Comparison of ENCODE assay signal across 8 cellular contexts in genomic region chr2:10048501-10049171, GRCh38. TPM values are rescaled to one million over a fixed set of nuclear protein-coding genes. Genes with fewer than 3 reads are reported as not detected.
DNase-seq lines count a peak whose midpoint lies in the region; ATAC-seq, FAIRE-seq and TF ChIP-seq lines count a peak whose summit lies in the region.

No MANE protein-coding gene starts in this region.

- H3K27me3 ChIP-seq in gastroesophageal sphincter: no peaks in the 10 kb centered on the region
- H3K27me3 ChIP-seq in sigmoid colon: no peaks in the 10 kb centered on the region

- peak overlapping the region in 3 of 4 donors; percentile 8 to 92 (median 52) for H3K27ac ChIP-seq in gastroesophageal sphincter
- peak overlapping the region; percentile 39 to 98 (median 70) for H3K27ac ChIP-seq in sigmoid colon

- ATAC-seq in gastroesophageal sphincter (no peak), GM21526 (IDR thresholded peaks at IDR 0.05; ENCODE audit: low FRiP score, unreplicated experiment) (no peak), GM18868 (IDR thresholded peaks at IDR 0.05; ENCODE audit: unreplicated experiment) (no peak)

- H3K4me1 ChIP-seq in gastroesophageal sphincter (peaks cover 0 to 82% (median 48%) of the 10 kb centered on the region in 3 donors), sigmoid colon (peaks cover 0 to 77% (median 60%) of the 10 kb centered on the region in 4 donors)

- no peak for TF ChIP-seq POLR2A in gastroesophageal sphincter (IDR thresholded peaks at IDR 0.05)
- no peak for TF ChIP-seq POLR2A in sigmoid colon (IDR thresholded peaks at IDR 0.05)

- H3K9me3 ChIP-seq in gastroesophageal sphincter (no peaks in the 10 kb centered on the region), sigmoid colon (no peaks in the 10 kb centered on the region)

- no peak overlapping the region for H3K4me3 ChIP-seq in gastroesophageal sphincter
- H3K4me3 ChIP-seq in sigmoid colon: no peak overlapping the region

- peak in 3 of 4 experiments; percentile 57 to 66 (median 63) for TF ChIP-seq CTCF in gastroesophageal sphincter (IDR thresholded peaks at IDR 0.05)
- TF ChIP-seq CTCF in sigmoid colon (IDR thresholded peaks at IDR 0.05): peak in 3 of 4 experiments; percentile 37 to 44 (median 42)

- peak; percentile 30 for DNase-seq in NCI-H345 treated with DMSO at 0.1 percent for 48 hours (lab: John Stamatoyannopoulos, UW; ENCODE audit: unreplicated experiment)
- DNase-seq in NCI-H345 (lab: John Stamatoyannopoulos, UW): no peak
- peak; percentile 48 for DNase-seq in M059J (ENCODE audit: low read depth)
- no peak for DNase-seq in sigmoid colon

- TF ChIP-seq EP300 in gastroesophageal sphincter (IDR thresholded peaks at IDR 0.05) (no peak), sigmoid colon (IDR thresholded peaks at IDR 0.05) (no peak)

- H3K36me3 ChIP-seq in gastroesophageal sphincter (peaks cover 0 to 70% of the 10 kb centered on the region in 2 donors), sigmoid colon (peaks cover 13 to 71% (median 31%) of the 10 kb centered on the region in 4 donors)

- peak; percentile 97 for FAIRE-seq in TTC549 (lab: Jason Lieb, UNC)

- 15 to 47% methylated on average over 4 to 7 of the region's 10 CpGs for WGBS in gastroesophageal sphincter (ENCODE audit: low coverage in 1 of 2), 2 donors
- WGBS in sigmoid colon, 2 donors: 49 to 65% methylated on average over 10 of the region's 10 CpGs

- intact Hi-C loops in sigmoid colon (cut with DNase I): loop anchor here (2.0 to 10.0 kb wide), 3 partner anchors 206 to 414 kb away; partner anchors contain the start of genes TAF1B and YWHAQ

RNA-seq across cellular contexts. Expression of gene KLF11, which starts 5.3 kb away (rescaled TPM):
- 9.6 and 10.4 TPM in 2 replicates for total RNA-seq in M059J (2014; rRNA removed; shearing (Covaris generic))
- total RNA-seq in gastroesophageal sphincter: 10 to 100 TPM; 20.1 to 57.2 (median 33.6) TPM
- total RNA-seq in sigmoid colon: 10 to 100 TPM; 18.5 to 41.3 (median 29.7) TPM
- 1 to 10 TPM; 3.9 to 7.2 (median 5.8) TPM for polyA plus RNA-seq in sigmoid colon

RNA-seq across cellular contexts. Expression of gene CYS1, which starts 31.6 kb away (rescaled TPM):
- 0.10 and 0.79 TPM in 2 replicates for total RNA-seq in M059J (2014; rRNA removed; shearing (Covaris generic))
- 10 to 100 TPM in 3 of 4 donors, 1 to 10 TPM in 1; 8.6 to 50.7 (median 32.6) TPM for total RNA-seq in gastroesophageal sphincter
- total RNA-seq in sigmoid colon: 10 to 100 TPM in 2 of 4 donors, 1 to 10 TPM in 2; 7.5 to 24.6 (median 9.6) TPM
- polyA plus RNA-seq in sigmoid colon: 1 to 10 TPM in 1 of 3 donors, under 1 TPM in 2; 0.46 to 1.8 (median 0.83) TPM

Comparison
In these comparisons a context has a peak if more than half of its experiments do, and no peak if none do; other contexts are left out.
1. DNase-seq: peak in NCI-H345 treated with DMSO at 0.1 percent for 48 hours (single experiment) and M059J (single experiment); none in NCI-H345 (single experiment) and sigmoid colon (single experiment).